Comparison of ENCODE assay signal across 8 cellular contexts in the genomic region with DNA sequence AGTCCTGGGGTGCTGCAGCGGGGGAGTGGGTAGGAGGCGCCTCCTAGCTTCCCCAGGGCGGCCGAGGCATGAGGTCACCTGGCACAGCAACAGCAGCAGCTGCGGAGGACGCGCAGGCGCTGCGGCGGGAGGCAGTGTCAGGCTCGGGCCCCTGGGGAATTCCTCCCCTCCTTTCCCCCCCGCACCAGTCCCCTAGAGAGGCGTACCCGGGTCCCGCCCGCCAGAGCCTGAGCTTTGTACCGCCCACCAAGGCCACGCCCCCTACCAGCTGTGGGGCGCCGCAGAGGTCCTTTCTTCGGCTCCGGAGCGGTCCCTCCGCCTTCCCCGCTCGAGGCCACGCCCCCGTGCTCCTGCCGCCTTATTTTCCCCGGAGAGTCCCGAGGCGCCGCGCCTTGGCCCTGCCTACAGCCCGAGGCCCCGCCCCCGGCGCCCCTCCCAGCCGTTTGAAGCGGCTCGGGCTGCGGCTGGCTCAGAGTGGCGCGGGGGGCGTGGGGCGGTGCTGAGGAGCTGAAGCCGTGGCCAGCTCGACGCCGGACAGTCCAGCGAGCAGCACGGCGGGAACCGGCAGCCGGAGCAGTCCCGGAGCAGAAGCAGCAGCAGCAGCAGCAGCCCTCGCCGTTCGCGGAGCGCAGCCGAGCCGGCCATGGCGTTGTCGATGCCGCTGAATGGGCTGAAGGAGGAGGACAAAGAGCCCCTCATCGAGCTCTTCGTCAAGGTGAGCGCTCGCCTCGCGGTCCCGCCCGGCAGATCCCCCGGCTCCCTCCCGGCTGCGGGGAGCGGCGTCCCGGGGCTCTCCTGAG. TPM values are rescaled to one million over a fixed set of nuclear protein-coding genes. Genes with fewer than 3 reads are reported as not detected.
DNase-seq lines count a peak whose midpoint lies in the region; ATAC-seq, FAIRE-seq and TF ChIP-seq lines count a peak whose summit lies in the region.

A gene (plus strand): TSS at position 537 of the 800 bp plus-strand sequence. CDS start 107 bp downstream, at position 644.

- H2AFZ ChIP-seq in OCI-LY3 (ENCODE audit: low read depth, low read length) (no peak within 1 kb of the TSS), endothelial cell of umbilical vein (ENCODE audit: low read depth, low read length) (peak within 1 kb of the TSS; percentile 90)

- no peaks in the 10 kb centered on the region for H3K9me1 ChIP-seq in endothelial cell of umbilical vein (replicated peaks; ENCODE audit: control insufficient read depth, extremely low read depth, insufficient read depth, low read length)

- CTCF ChIA-PET in endothelial cell of umbilical vein (lab: Charles Lee) = interaction anchor here (0.7 to 5.1 kb wide), 22 partner anchors 9 to 103 kb away, joined by 3 to 90 read pairs (median 6); no protein-coding TSS in a partner anchor

- in situ Hi-C loops in Caki2 (cut with HindIII; ENCODE audit: low pct_unique_long_range_greater_than_20kb, low sequenced_read_pairs) = no loop called here

- peaks cover 14% of the 10 kb centered on the region; the same call in 1 of the 2 replicates for H4K20me1 ChIP-seq in OCI-LY3 (ENCODE audit: insufficient read depth, low read length)
- peaks cover 8% of the 10 kb centered on the region for H4K20me1 ChIP-seq in endothelial cell of umbilical vein (replicated peaks; ENCODE audit: control insufficient read depth, extremely low read depth, insufficient read depth, low read length)

- H3K4me1 ChIP-seq in HUES6 (ENCODE audit: control insufficient read depth, insufficient read depth, low read length) (peaks cover 43% of the 10 kb centered on the region), OCI-LY3 (ENCODE audit: low read length) (peaks cover 58% of the 10 kb centered on the region), endothelial cell of umbilical vein (ENCODE audit: control insufficient read depth, extremely low read depth, insufficient read depth, low read length) (peaks cover 32% of the 10 kb centered on the region)

- H3K27ac ChIP-seq in HUES6 (ENCODE audit: low read depth, low read length) (peak within 1 kb of the TSS; percentile 76), OCI-LY3 (ENCODE audit: low read length) (peak within 1 kb of the TSS; percentile 56), endothelial cell of umbilical vein (ENCODE audit: insufficient read depth, low read depth, low read length) (peak within 1 kb of the TSS; percentile 85)

- H3K9me3 ChIP-seq in HUES6 (ENCODE audit: control insufficient read depth, insufficient read depth, low read depth, low read length) (no peaks in the 10 kb centered on the region), OCI-LY3 (ENCODE audit: insufficient read depth, low read length) (no peaks in the 10 kb centered on the region), endothelial cell of umbilical vein (replicated peaks; ENCODE audit: control insufficient read depth, insufficient read depth, low read length) (no peaks in the 10 kb centered on the region)

- H3K4me2 ChIP-seq in OCI-LY3 (ENCODE audit: low read length) (peak within 1 kb of the TSS; percentile 93), endothelial cell of umbilical vein (ENCODE audit: insufficient read depth, low read length) (peak within 1 kb of the TSS; percentile 82)

- TF ChIP-seq CTCF in OCI-LY3 (IDR thresholded peaks at IDR 0.05; ENCODE audit: low read depth, low read length) (peak; percentile 21; the same call in 1 of the 2 replicates), endothelial cell of umbilical vein (IDR thresholded peaks at IDR 0.05; ENCODE audit: extremely low read depth in 1 of 2, insufficient read depth in 1 of 2, low read depth in 1 of 2, low read length in 2 of 2) (no peak)

- H3K9ac ChIP-seq in HUES6 (ENCODE audit: low read length) (peak within 1 kb of the TSS; percentile 89), OCI-LY3 (ENCODE audit: low read length) (peak within 1 kb of the TSS; percentile 80), endothelial cell of umbilical vein (replicated peaks; ENCODE audit: extremely low read depth, insufficient read depth, low read length) (peak within 1 kb of the TSS; percentile 92)

- H3K36me3 ChIP-seq in HUES6 (ENCODE audit: control insufficient read depth, insufficient read depth, low read length) (peaks cover 3% of the 10 kb centered on the region; the same call in 1 of the 2 replicates), OCI-LY3 (replicated peaks; ENCODE audit: low read depth, low read length) (peaks cover 2% of the 10 kb centered on the region), endothelial cell of umbilical vein (ENCODE audit: control insufficient read depth in 2 of 2, extremely low read depth in 1 of 2, insufficient read depth in 2 of 2, low read length in 2 of 2) (peaks cover 0 to 1% of the 10 kb centered on the region in 2 experiments)

- peak; percentile 57 for ATAC-seq in GM21390 (IDR thresholded peaks at IDR 0.05; ENCODE audit: unreplicated experiment)

- DNase-seq in Caki2 (ENCODE audit: low read depth) (peak; percentile 100), endothelial cell of umbilical vein (ENCODE audit: low read depth, low spot score) (peak; percentile 100), middle frontal gyrus (ENCODE audit: extremely low spot score, low spot score) (peak; percentile 95)
- DNase-seq in activated CD8-positive, alpha-beta memory T cell treated with anti-CD3 and anti-CD28 coated beads, Interleukin-2, amount 50 U/mL, for 48 hours = peak; percentile 99
- peak; percentile 99 for DNase-seq in stimulated activated CD8-positive, alpha-beta memory T cell treated with anti-CD3 and anti-CD28 coated beads, Interleukin-2, amount 100 ng/mL, for 48 hours (ENCODE audit: low read depth in 2 of 2)

- H3K4me3 ChIP-seq in HUES6 (ENCODE audit: low read depth, low read length) (peak within 1 kb of the TSS; percentile 87), OCI-LY3 (ENCODE audit: low read length) (peak within 1 kb of the TSS; percentile 80), endothelial cell of umbilical vein (replicated peaks in 1 of 3; ENCODE audit: insufficient read depth in 1 of 3, low read depth in 1 of 3, low read length in 3 of 3) (peak within 1 kb of the TSS; percentile 75 to 96 (median 79))

- FAIRE-seq in endothelial cell of umbilical vein (lab: Jason Lieb, UNC) = peak; percentile 93

- intact Hi-C loops in endothelial cell of umbilical vein (cut with micrococcal nuclease) = loop anchor here (1.0 to 5.0 kb wide), 7 partner anchors 20 to 103 kb away; a partner anchor contains a TSS

- POLR2A ChIA-PET in endothelial cell of umbilical vein (lab: Charles Lee) = interaction anchor here (0.5 to 4.1 kb wide), 26 partner anchors 9 to 1366 kb away, joined by 3 to 42 read pairs (median 7); no protein-coding TSS in a partner anchor

- TF ChIP-seq POLR2A in endothelial cell of umbilical vein (IDR thresholded peaks at IDR 0.05; ENCODE audit: low read depth, low read length) = peak; percentile 98

- H3K79me2 ChIP-seq in OCI-LY3 (ENCODE audit: low read length) = peaks cover 47% of the 10 kb centered on the region
- H3K79me2 ChIP-seq in endothelial cell of umbilical vein (ENCODE audit: control insufficient read depth, insufficient read depth, low read length) = peaks cover 49% of the 10 kb centered on the region

- dilution Hi-C loops in endothelial cell of umbilical vein (cut with MboI; ENCODE audit: extremely low pct_ligation_motif_present, low sequenced_read_pairs) = no loop called here

- no peaks in the 10 kb centered on the region for H3K27me3 ChIP-seq in HUES6 (ENCODE audit: control insufficient read depth, insufficient read depth, low read length)
- H3K27me3 ChIP-seq in OCI-LY3 (ENCODE audit: low read depth, low read length) = no peaks in the 10 kb centered on the region
- H3K27me3 ChIP-seq in endothelial cell of umbilical vein (ENCODE audit: control insufficient read depth in 2 of 2, insufficient read depth in 2 of 2, low read length in 2 of 2) = no peaks in the 10 kb centered on the region

- no TSS peak for BruUV-seq in endothelial cell of umbilical vein (replicated peaks; lab: Mats Ljungman, UMichigan)

TF ChIP-seq in endothelial cell of umbilical vein, 7 proteins besides CTCF, POLR2A, EP300 and RAD21:
- peak; percentile 53 for TF ChIP-seq MYC (IDR thresholded peaks at IDR 0.05; ENCODE audit: low read depth, low read length)
- TF ChIP-seq, protein P1, sequence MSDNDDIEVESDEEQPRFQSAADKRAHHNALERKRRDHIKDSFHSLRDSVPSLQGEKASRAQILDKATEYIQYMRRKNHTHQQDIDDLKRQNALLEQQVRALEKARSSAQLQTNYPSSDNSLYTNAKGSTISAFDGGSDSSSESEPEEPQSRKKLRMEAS (IDR thresholded peaks at IDR 0.05; ENCODE audit: insufficient read depth, insufficient read length) = peak; percentile 14
- TF ChIP-seq POLR2AphosphoS5 (IDR thresholded peaks at IDR 0.05; ENCODE audit: insufficient read depth, low read depth, low read length) = peak; percentile 99
- TF ChIP-seq JUN (IDR thresholded peaks at IDR 0.05; ENCODE audit: borderline replicate concordance, insufficient read depth, insufficient read length, low read depth) = no peak

RNA-seq across cellular contexts. Expression of the gene that starts here (rescaled TPM):
- total RNA-seq in Caki2 (2014; rRNA removed; shearing (Covaris generic); ENCODE audit: low replicate concordance) = 27.3 and 29.5 TPM in 2 replicates
- total RNA-seq in endothelial cell of umbilical vein = 330 and 333 TPM in 2 replicates
- 76.6 and 97.5 TPM in 2 replicates for polyA plus RNA-seq in endothelial cell of umbilical vein
- 122 and 128 TPM in 2 replicates for polyA plus RNA-seq in endothelial cell of umbilical vein (2011; cell fraction: cytosol; rRNA removed)
- polyA plus RNA-seq in endothelial cell of umbilical vein (2011; cell fraction: nucleus; rRNA removed) = 67.0 and 84.4 TPM in 2 replicates
- polyA plus RNA-seq in endothelial cell of umbilical vein (2012) = 156 and 227 TPM in 2 replicates
- polyA minus RNA-seq in endothelial cell of umbilical vein = 74.9 and 89.1 TPM in 2 replicates
- 65.3 TPM for polyA minus RNA-seq in endothelial cell of umbilical vein (2011; cell fraction: cytosol; rRNA and poly(A)+ RNA removed)
- 74.6 and 101 TPM in 2 replicates for polyA minus RNA-seq in endothelial cell of umbilical vein (2011; cell fraction: nucleus; rRNA and poly(A)+ RNA removed)

Comparison
In these comparisons a context has a peak if more than half of its experiments do, and no peak if none do; other contexts are left out.
1. Peak in every context shown above with its lines: DNase-seq, ATAC-seq, H3K4me3 ChIP-seq and H3K27ac ChIP-seq.
2. RNA of the gene that starts here (total RNA-seq): 330 to 333 TPM in endothelial cell of umbilical vein; 27.3 to 29.5 TPM in Caki2; every median in the first group is over 10 times any median in the second.